16 cellular contexts compared by ENCODE assay signal in the genomic region with DNA sequence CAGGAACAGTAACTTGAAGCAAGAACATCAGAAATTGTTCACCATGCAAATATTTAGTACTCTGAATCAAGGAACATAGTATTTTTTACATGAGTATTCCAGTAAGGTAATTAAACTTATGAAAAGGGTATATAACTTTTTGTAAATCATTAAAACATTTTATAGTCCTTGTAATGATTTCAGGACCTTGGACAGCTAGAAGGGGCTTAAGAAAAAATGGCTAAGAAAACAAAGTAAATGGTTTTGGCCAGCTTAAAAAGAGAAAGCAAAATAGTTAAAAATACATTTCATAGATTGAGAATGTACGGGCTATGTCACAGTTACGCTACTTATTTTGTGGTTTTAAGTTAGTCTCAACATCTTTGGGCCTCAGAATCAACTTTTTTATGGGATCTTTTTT. TPM values are rescaled to one million over a fixed set of nuclear protein-coding genes. Genes with fewer than 3 reads are reported as not detected.
DNase-seq lines count a peak whose midpoint lies in the region; ATAC-seq, FAIRE-seq and TF ChIP-seq lines count a peak whose summit lies in the region.
"Had no signal": no experiment of that assay in that cellular context is flagged by ENCODE, and none has a peak within 500 bp of the region (broad histone marks: within the 10 kb centered on the region; RNA-seq: fewer than 3 reads in every experiment).

No MANE protein-coding gene starts in this region.

- H3K27ac ChIP-seq in HepG2 (ENCODE audit: extremely low read length, insufficient read depth, low read length), result no peak overlapping the region
- no peak overlapping the region for H3K27ac ChIP-seq in right lobe of liver
- no peak overlapping the region for H3K27ac ChIP-seq in fibroblast of lung (ENCODE audit: insufficient read depth, low read length)
- H3K27ac ChIP-seq in body of pancreas, result no peak overlapping the region
- no peak overlapping the region for H3K27ac ChIP-seq in smooth muscle cell (ENCODE audit: low read depth)
- H3K27ac ChIP-seq: adrenal gland, psoas muscle had no signal

- no peak for DNase-seq in HepG2 (ENCODE audit: low spot score)
- DNase-seq in right lobe of liver, result no peak
- DNase-seq in fibroblast of lung (ENCODE audit: low read depth in 2 of 2), result peak; percentile 29 to 30
- no peak for DNase-seq in NCI-H446 treated with DMSO at 0.1 percent for 48 hours (lab: John Stamatoyannopoulos, UW)
- no peak for DNase-seq in body of pancreas
- DNase-seq in smooth muscle cell (lab: John Stamatoyannopoulos, UW; ENCODE audit: unreplicated experiment), result no peak
- DNase-seq in NCI-H69 (lab: John Stamatoyannopoulos, UW), result no peak
- DNase-seq: activated CD4-positive, alpha-beta T cell treated with anti-CD3 and anti-CD28 coated beads, Interleukin-2, amount 50 U/mL, for 48 hours; adrenal gland; cortex of kidney; naive thymus-derived CD4-positive, alpha-beta T cell; psoas muscle; SIG-M5 had no signal

- no peak for FAIRE-seq in HepG2 (lab: Jason Lieb, UNC)

- H2AFZ ChIP-seq in HepG2 (ENCODE audit: low read length) (no peak overlapping the region), fibroblast of lung (ENCODE audit: low read length) (no peak overlapping the region), smooth muscle cell (ENCODE audit: low read depth) (no peak overlapping the region)

- intact Hi-C loops in HepG2 (cut with micrococcal nuclease; ENCODE audit: unreplicated experiment), result no loop called here
- intact Hi-C loops in right lobe of liver (cut with DNase I), result no loop called here
- intact Hi-C loops in body of pancreas (cut with DNase I), result no loop called here

- CTCF ChIA-PET in HepG2 (lab: Yijun Ruan, JAX; ENCODE audit: low intra/inter-chr PET ratio, low total read pairs), result no interaction called here

- no peak for TF ChIP-seq CTCF in HepG2 (CRISPR knock-in tag; IDR thresholded peaks at IDR 0.05)
- TF ChIP-seq CTCF in right lobe of liver (IDR thresholded peaks at IDR 0.05), result no peak
- no peak for TF ChIP-seq CTCF in fibroblast of lung (conservative IDR thresholded peaks at IDR 0.05 in 1 of 2, IDR thresholded peaks at IDR 0.05 in 1 of 2; ENCODE audit: low read depth in 1 of 2, low read length in 2 of 2)
- no peak for TF ChIP-seq CTCF in body of pancreas (IDR thresholded peaks at IDR 0.05)
- no peak for TF ChIP-seq CTCF in smooth muscle cell (IDR thresholded peaks at IDR 0.05; ENCODE audit: borderline replicate concordance, insufficient read depth, poor library complexity, severe bottlenecking)

- TF ChIP-seq EP300 in HepG2 (IDR thresholded peaks at IDR 0.05; ENCODE audit: low read depth in 2 of 2, low read length in 2 of 2), result no peak
- no peak for TF ChIP-seq EP300 in HepG2 (CRISPR knock-in tag; IDR thresholded peaks at IDR 0.05; ENCODE audit: borderline replicate concordance)

- no TSS peak for BruUV-seq in HepG2 (replicated peaks; lab: Mats Ljungman, UMichigan)

- no peaks in the 10 kb centered on the region for H4K20me1 ChIP-seq in HepG2 (ENCODE audit: insufficient read depth, low read length)
- H4K20me1 ChIP-seq in fibroblast of lung (ENCODE audit: control insufficient read depth, extremely low read depth, insufficient read depth, low read length), result no peaks in the 10 kb centered on the region
- peaks cover 5% of the 10 kb centered on the region for H4K20me1 ChIP-seq in smooth muscle cell (ENCODE audit: low read depth)

- H3K4me3 ChIP-seq in HepG2 (replicated peaks in 1 of 3; ENCODE audit: insufficient read depth in 1 of 3, low read depth in 2 of 3, low read length in 3 of 3) (no peak overlapping the region), right lobe of liver (no peak overlapping the region), fibroblast of lung (replicated peaks in 1 of 4; ENCODE audit: control extremely low read depth in 1 of 4, insufficient read depth in 1 of 4, low read depth in 3 of 4, low read length in 4 of 4) (no peak overlapping the region), body of pancreas (no peak overlapping the region), smooth muscle cell (no peak overlapping the region)
- H3K4me3 ChIP-seq: adrenal gland, psoas muscle had no signal

- 97% methylated on average over 2 of the region's 2 CpGs for WGBS in HepG2 (ENCODE audit: low lambda C conversion rate)
- WGBS in right lobe of liver (ENCODE audit: insufficient coverage, low coverage, low lambda C conversion rate, missing lambda C conversion rate), result 92% methylated on average over 2 of the region's 2 CpGs
- 97 to 98% methylated on average over 2 of the region's 2 CpGs for WGBS in body of pancreas, 2 donors
- 79% methylated on average over 2 of the region's 2 CpGs for WGBS in smooth muscle cell (ENCODE audit: low lambda C conversion rate)

- no peaks in the 10 kb centered on the region for H3K27me3 ChIP-seq in HepG2 (ENCODE audit: control insufficient read depth in 1 of 2, insufficient read depth in 2 of 2, low read length in 2 of 2)
- no peaks in the 10 kb centered on the region for H3K27me3 ChIP-seq in right lobe of liver
- H3K27me3 ChIP-seq in fibroblast of lung (ENCODE audit: control insufficient read depth, insufficient read depth, low read length), result no peaks in the 10 kb centered on the region
- H3K27me3 ChIP-seq in body of pancreas, result no peaks in the 10 kb centered on the region
- no peaks in the 10 kb centered on the region for H3K27me3 ChIP-seq in smooth muscle cell (ENCODE audit: low read depth)
- H3K27me3 ChIP-seq: adrenal gland had no signal

- H3K36me3 ChIP-seq in HepG2 (replicated peaks in 1 of 2; ENCODE audit: control insufficient read depth in 1 of 2, insufficient read depth in 2 of 2, low read length in 2 of 2) (peaks cover 0 to 10% of the 10 kb centered on the region in 2 experiments; a peak in 1 of 5 replicates), right lobe of liver (peaks cover 0 to 14% (median 5%) of the 10 kb centered on the region in 4 donors), fibroblast of lung (ENCODE audit: control insufficient read depth, insufficient read depth, low read length) (no peaks in the 10 kb centered on the region), body of pancreas (replicated peaks in 1 of 2; ENCODE audit: insufficient read depth in 1 of 2, low read depth in 2 of 2) (peaks cover 0 to 9% of the 10 kb centered on the region in 2 donors), smooth muscle cell (ENCODE audit: low read depth) (peaks cover 2% of the 10 kb centered on the region)

- H3F3A ChIP-seq in smooth muscle cell (ENCODE audit: low read depth), result no peaks in the 10 kb centered on the region

- POLR2A ChIA-PET in HepG2 (lab: Yijun Ruan, JAX), result no interaction called here

- in situ Hi-C loops in HepG2 (cut with HindIII; ENCODE audit: extremely low pct_ligation_motif_present, low pct_unique_long_range_greater_than_20kb), result no loop called here

- H3K9ac ChIP-seq in HepG2 (ENCODE audit: insufficient read depth, low read depth, low read length) (no peak overlapping the region), fibroblast of lung (ENCODE audit: insufficient read depth, low read length) (no peak overlapping the region), smooth muscle cell (ENCODE audit: low read depth) (no peak overlapping the region)

- no peaks in the 10 kb centered on the region for H3K9me3 ChIP-seq in HepG2 (ENCODE audit: low read length)
- H3K9me3 ChIP-seq in right lobe of liver, result no peaks in the 10 kb centered on the region
- no peaks in the 10 kb centered on the region for H3K9me3 ChIP-seq in fibroblast of lung (ENCODE audit: control insufficient read depth, insufficient read depth, low read depth, low read length)
- H3K9me3 ChIP-seq in body of pancreas, result no peaks in the 10 kb centered on the region
- H3K9me3 ChIP-seq in smooth muscle cell (replicated peaks; ENCODE audit: low read depth), result no peaks in the 10 kb centered on the region

- H3K4me2 ChIP-seq in HepG2 (ENCODE audit: low read depth, low read length), result no peak overlapping the region
- H3K4me2 ChIP-seq in fibroblast of lung (ENCODE audit: extremely low read depth, insufficient read depth, low read length), result no peak overlapping the region
- no peak overlapping the region for H3K4me2 ChIP-seq in smooth muscle cell

- no peaks in the 10 kb centered on the region for H3K4me1 ChIP-seq in HepG2 (ENCODE audit: insufficient read depth, low read length)
- no peaks in the 10 kb centered on the region for H3K4me1 ChIP-seq in right lobe of liver
- H3K4me1 ChIP-seq in fibroblast of lung (ENCODE audit: control insufficient read depth, extremely low read depth, insufficient read depth, low read length), result no peaks in the 10 kb centered on the region
- no peaks in the 10 kb centered on the region for H3K4me1 ChIP-seq in body of pancreas
- no peaks in the 10 kb centered on the region for H3K4me1 ChIP-seq in smooth muscle cell (ENCODE audit: low read depth)
- H3K4me1 ChIP-seq: adrenal gland, psoas muscle had no signal

- TF ChIP-seq POLR2A in HepG2 (IDR thresholded peaks at IDR 0.05; ENCODE audit: insufficient read depth in 1 of 2, low read depth in 2 of 2, low read length in 2 of 2), result no peak
- no peak for TF ChIP-seq POLR2A in right lobe of liver (IDR thresholded peaks at IDR 0.05)
- TF ChIP-seq POLR2A in body of pancreas (IDR thresholded peaks at IDR 0.05), result no peak

- no peaks in the 10 kb centered on the region for H3K79me2 ChIP-seq in HepG2 (ENCODE audit: insufficient read depth, low read length)
- H3K79me2 ChIP-seq in fibroblast of lung (ENCODE audit: control insufficient read depth, insufficient read depth, low read length), result no peaks in the 10 kb centered on the region
- H3K79me2 ChIP-seq in smooth muscle cell (ENCODE audit: low read depth), result no peaks in the 10 kb centered on the region

- ATAC-seq in HepG2 (no peak), right lobe of liver (no peak), SK-N-SH treated with all-trans-retinoic acid at 6 μM for 48 hours (no peak), body of pancreas (no peak)
- ATAC-seq: esophagus mucosa; left lobe of liver; naive thymus-derived CD4-positive, alpha-beta T cell; psoas muscle had no signal

- no peak for TF ChIP-seq RAD21 in HepG2 (CRISPR knock-in tag; IDR thresholded peaks at IDR 0.05)

RNA-seq across cellular contexts. Expression of gene POLI, which starts 26.7 kb away (rescaled TPM):
- total RNA-seq in HepG2 (2016; rRNA removed; fragmentation: Illumina TruSeq; extraction: Trizol), result 14.1 and 16.8 TPM in 2 replicates
- total RNA-seq in HepG2 (2016; cell fraction: cytosol; rRNA removed; fragmentation: Illumina TruSeq; extraction: Trizol; ENCODE audit: low read depth), result 41.2 and 49.7 TPM in 2 replicates
- 15.2 and 16.9 TPM in 2 replicates for total RNA-seq in HepG2 (2016; cell fraction: insoluble cytoplasmic fraction; rRNA removed; fragmentation: Illumina TruSeq; extraction: Trizol)
- 22.0 and 28.7 TPM in 2 replicates for total RNA-seq in HepG2 (2016; cell fraction: membrane; rRNA removed; fragmentation: Illumina TruSeq; extraction: Trizol)
- total RNA-seq in HepG2 (2016; cell fraction: nucleus; rRNA removed; fragmentation: Illumina TruSeq; extraction: Trizol), result 24.8 and 26.2 TPM in 2 replicates
- polyA plus RNA-seq in HepG2 (2011; rRNA removed), result 17.2 and 21.2 TPM in 2 replicates
- polyA plus RNA-seq in HepG2 (2011; cell fraction: cytosol; rRNA removed), result 3.6 and 4.5 TPM in 2 replicates
- 41.4 and 49.8 TPM in 2 replicates for polyA plus RNA-seq in HepG2 (2011; cell fraction: nucleus; rRNA removed)
- polyA plus RNA-seq in HepG2 (2012), result 10.6 and 14.5 TPM in 2 replicates
- polyA plus RNA-seq in HepG2 (2016; cell fraction: cytosol; fragmentation: Illumina TruSeq; extraction: Trizol; ENCODE audit: low read depth), result 1.5 and 1.7 TPM in 2 replicates
- polyA plus RNA-seq in HepG2 (2016; cell fraction: insoluble cytoplasmic fraction; fragmentation: Illumina TruSeq; extraction: Trizol; ENCODE audit: low read depth), result 14.7 and 14.8 TPM in 2 replicates
- 5.1 and 5.3 TPM in 2 replicates for polyA plus RNA-seq in HepG2 (2016; cell fraction: membrane; fragmentation: Illumina TruSeq; extraction: Trizol; ENCODE audit: low read depth)
- polyA plus RNA-seq in HepG2 (2016; cell fraction: nucleus; fragmentation: Illumina TruSeq; extraction: Trizol; ENCODE audit: insufficient read depth, low read depth), result 57.5 and 59.9 TPM in 2 replicates
- polyA minus RNA-seq in HepG2 (2011; rRNA and poly(A)+ RNA removed; ENCODE audit: low replicate concordance), result 4.6 and 6.5 TPM in 2 replicates
- 7.3 and 10.0 TPM in 2 replicates for polyA minus RNA-seq in HepG2 (2011; cell fraction: cytosol; rRNA and poly(A)+ RNA removed)
- 46.1 and 47.0 TPM in 2 replicates for polyA minus RNA-seq in HepG2 (2011; cell fraction: nucleus; rRNA and poly(A)+ RNA removed)
- 10 to 100 TPM in 5 of 6 experiments, 1 to 10 TPM in 1; 9.2 to 14.1 (median 12.2) TPM for total RNA-seq in right lobe of liver
- 26.9 and 29.5 TPM in 2 replicates for total RNA-seq in fibroblast of lung
- 17.2 and 28.3 TPM in 2 replicates for polyA plus RNA-seq in fibroblast of lung
- polyA plus RNA-seq in fibroblast of lung (2012), result 10.1 and 14.2 TPM in 2 replicates
- polyA minus RNA-seq in fibroblast of lung (ENCODE audit: low replicate concordance), result 1.6 and 1.8 TPM in 2 replicates
- 10 to 100 TPM; 30.7 to 34.2 TPM for total RNA-seq in body of pancreas
- 36.1 and 56.7 TPM in 2 replicates for total RNA-seq in smooth muscle cell
- 22.8 and 23.0 TPM in 2 replicates for polyA plus RNA-seq in smooth muscle cell

Comparison
In these comparisons a context has a peak if more than half of its experiments do, and no peak if none do; other contexts are left out.
1. DNase-seq: peak in fibroblast of lung (2 of 2); none in HepG2 (single experiment), right lobe of liver (0 of 3), NCI-H446 treated with DMSO at 0.1 percent for 48 hours (single experiment), body of pancreas (0 of 4), smooth muscle cell (single experiment) and NCI-H69 (single experiment).